10 cellular contexts compared by ENCODE assay signal in genomic region chrX:16427668-16428067, GRCh38.
"Had no signal": no experiment of that assay in that cellular context is flagged by ENCODE, and none has a peak within 500 bp of the region (broad histone marks: within the 10 kb centered on the region; RNA-seq: fewer than 3 reads in every experiment).

No MANE protein-coding gene starts in this region.

- H2AFZ ChIP-seq: GM23248 had no signal

- FAIRE-seq: HTR-8/SVneo had no signal

- H3K4me3 ChIP-seq: GM23248, HAP-1 had no signal

- H3K27ac Mint-ChIP-seq: HFFc6 had no signal

- H3K27ac ChIP-seq: GM23248, HL-60 had no signal

- ATAC-seq: HCT116 had no signal

- H3K4me3 Mint-ChIP-seq: HFFc6 had no signal

- H3K4me1 ChIP-seq: HAP-1 had no signal

- H3K36me3 ChIP-seq: HAP-1 had no signal

- H3K9me3 ChIP-seq: HAP-1 had no signal

- DNase-seq: GM23248, GOT3, H7, HFFc6, IMR-90, KG1 had no signal

- H3K9me3 Mint-ChIP-seq: HFFc6 had no signal

- H3K9ac ChIP-seq: GM23248 had no signal
